ENCODE assay signal across 32 cellular contexts in genomic region chr18:31407649-31408048, GRCh38. TPM values are rescaled to one million over a fixed set of nuclear protein-coding genes. Genes with fewer than 3 reads are reported as not detected.
"Had no signal": no experiment of that assay in that cellular context is flagged by ENCODE, and none has a peak within 500 bp of the region (broad histone marks: within the 10 kb centered on the region; RNA-seq: fewer than 3 reads in every experiment).

No MANE protein-coding gene starts in this region.

- H2AFZ ChIP-seq: neural progenitor cell had no signal

- H3K4me3 Mint-ChIP-seq: activated CD4-positive, alpha-beta T cell treated with anti-CD3 and anti-CD28 coated beads, Interleukin-2, amount 10 ng/mL, durations not matched to agents 24 days and 14 days; activated CD8-positive, alpha-beta memory T cell treated with anti-CD3 and anti-CD28 coated beads, Interleukin-2, amount 10 ng/mL, durations not matched to agents 7 days and 5 days; activated CD8-positive, alpha-beta T cell treated with anti-CD3 and anti-CD28 coated beads for 36 hours; activated naive CD4-positive, alpha-beta T cell treated with anti-CD3 and anti-CD28 coated beads, Interleukin-2, amount 10 ng/mL, durations not matched to agents 7 days and 5 days; endodermal cell; immature natural killer cell; naive thymus-derived CD8-positive, alpha-beta T cell; stimulated activated effector memory CD8-positive, alpha-beta T cell treated with anti-CD3 and anti-CD28 coated beads, Interleukin-12 subunit alpha, Interleukin-12 subunit beta, amount 100 ng/mL, for 72 hours had no signal

- DNase-seq: activated CD8-positive, alpha-beta memory T cell treated with anti-CD3 and anti-CD28 coated beads, Interleukin-2, amount 10 ng/mL, durations not matched to agents 7 days and 5 days; activated CD8-positive, alpha-beta T cell treated with anti-CD3 and anti-CD28 coated beads for 36 hours; activated effector memory CD4-positive, alpha-beta T cell treated with anti-CD3 and anti-CD28 coated beads, Interleukin-2, amount 50 U/mL, for 16 hours; activated naive CD4-positive, alpha-beta T cell treated with anti-CD3 and anti-CD28 coated beads, Interleukin-2, amount 10 ng/mL, durations not matched to agents 7 days and 5 days; activated T-cell treated with anti-CD3 and anti-CD28 coated beads for 4 hours; amygdala; cortex of kidney; endodermal cell; foreskin fibroblast; immature natural killer cell; kidney glomerular epithelial cell; left lung; naive thymus-derived CD8-positive, alpha-beta T cell; small intestine; stimulated activated CD4-positive, alpha-beta T cell treated with anti-CD3 and anti-CD28 coated beads, Interleukin-2, amount 100 ng/mL, for 24 hours; transverse colon had no signal

- H3K36me3 ChIP-seq: left lung, neural progenitor cell, transverse colon had no signal

- H3K9me3 Mint-ChIP-seq: activated CD4-positive, alpha-beta T cell treated with anti-CD3 and anti-CD28 coated beads, Interleukin-2, amount 10 ng/mL, durations not matched to agents 24 days and 14 days; endodermal cell; neural progenitor cell had no signal

- H3K27me3 ChIP-seq: neural progenitor cell, transverse colon had no signal

- H3K4me1 ChIP-seq: left lung, neural progenitor cell, transverse colon had no signal

- H3K27me3 Mint-ChIP-seq: activated CD4-positive, alpha-beta T cell treated with anti-CD3 and anti-CD28 coated beads, Interleukin-2, amount 10 ng/mL, durations not matched to agents 24 days and 14 days; activated CD8-positive, alpha-beta memory T cell treated with anti-CD3 and anti-CD28 coated beads, Interleukin-2, amount 10 ng/mL, durations not matched to agents 7 days and 5 days; activated CD8-positive, alpha-beta T cell treated with anti-CD3 and anti-CD28 coated beads for 36 hours; activated naive CD4-positive, alpha-beta T cell treated with anti-CD3 and anti-CD28 coated beads, Interleukin-2, amount 10 ng/mL, durations not matched to agents 7 days and 5 days; naive thymus-derived CD8-positive, alpha-beta T cell had no signal

- H3K27ac Mint-ChIP-seq: activated CD4-positive, alpha-beta T cell treated with anti-CD3 and anti-CD28 coated beads, Interleukin-2, amount 10 ng/mL, durations not matched to agents 24 days and 14 days; activated CD8-positive, alpha-beta memory T cell treated with anti-CD3 and anti-CD28 coated beads, Interleukin-2, amount 10 ng/mL, durations not matched to agents 7 days and 5 days; activated CD8-positive, alpha-beta T cell treated with anti-CD3 and anti-CD28 coated beads for 36 hours; activated naive CD4-positive, alpha-beta T cell treated with anti-CD3 and anti-CD28 coated beads, Interleukin-2, amount 10 ng/mL, durations not matched to agents 7 days and 5 days; endodermal cell; immature natural killer cell; naive thymus-derived CD8-positive, alpha-beta T cell; neural progenitor cell; stimulated activated effector memory CD8-positive, alpha-beta T cell treated with anti-CD3 and anti-CD28 coated beads, Interleukin-12 subunit alpha, Interleukin-12 subunit beta, amount 100 ng/mL, for 72 hours had no signal

- FAIRE-seq: small intestine, urothelium cell line had no signal

- ATAC-seq: activated CD4-positive, CD25-positive, alpha-beta regulatory T cell treated with anti-CD3 and anti-CD28 coated beads, Interleukin-2, amount 50 U/mL, for 24 hours; activated CD8-positive, alpha-beta memory T cell treated with anti-CD3 and anti-CD28 coated beads, Interleukin-2, amount 10 ng/mL, durations not matched to agents 7 days and 5 days; activated CD8-positive, alpha-beta T cell treated with anti-CD3 and anti-CD28 coated beads for 36 hours; left lung; naive thymus-derived CD8-positive, alpha-beta T cell; sciatic nerve; stimulated activated effector memory CD8-positive, alpha-beta T cell treated with anti-CD3 and anti-CD28 coated beads, Interleukin-12 subunit alpha, Interleukin-12 subunit beta, amount 100 ng/mL, for 72 hours had no signal

- H3K9me3 ChIP-seq: left lung, transverse colon had no signal

- H3K4me3 ChIP-seq: left lung, lung, neural progenitor cell, transverse colon had no signal

- H3K9ac ChIP-seq: neural progenitor cell had no signal

- H3K27ac ChIP-seq: epithelial cell of prostate, left lung, neural progenitor cell, transverse colon, VCaP had no signal

- H3K4me1 Mint-ChIP-seq: activated CD4-positive, alpha-beta T cell treated with anti-CD3 and anti-CD28 coated beads, Interleukin-2, amount 10 ng/mL, durations not matched to agents 24 days and 14 days; activated CD8-positive, alpha-beta memory T cell treated with anti-CD3 and anti-CD28 coated beads, Interleukin-2, amount 10 ng/mL, durations not matched to agents 7 days and 5 days; activated naive CD4-positive, alpha-beta T cell treated with anti-CD3 and anti-CD28 coated beads, Interleukin-2, amount 10 ng/mL, durations not matched to agents 7 days and 5 days; endodermal cell; immature natural killer cell; naive thymus-derived CD8-positive, alpha-beta T cell; neural progenitor cell; stimulated activated effector memory CD8-positive, alpha-beta T cell treated with anti-CD3 and anti-CD28 coated beads, Interleukin-12 subunit alpha, Interleukin-12 subunit beta, amount 100 ng/mL, for 72 hours had no signal

- H3K4me2 ChIP-seq: neural progenitor cell had no signal

RNA-seq across cellular contexts. Expression of gene DSG4, which starts 31.1 kb away (rescaled TPM):
- total RNA-seq: activated CD4-positive, alpha-beta T cell treated with anti-CD3 and anti-CD28 coated beads, Interleukin-2, amount 10 ng/mL, durations not matched to agents 24 days and 14 days; activated CD8-positive, alpha-beta memory T cell treated with anti-CD3 and anti-CD28 coated beads, Interleukin-2, amount 10 ng/mL, durations not matched to agents 7 days and 5 days; activated CD8-positive, alpha-beta T cell treated with anti-CD3 and anti-CD28 coated beads for 36 hours; cerebellum; endodermal cell; fibroblast of lung; glomerular endothelial cell; left lung; lung; naive thymus-derived CD8-positive, alpha-beta T cell; osteoblast; posterior vena cava; renal cortical epithelial cell; sciatic nerve; temporal lobe; transverse colon had no signal
- polyA plus RNA-seq: fibroblast of lung; immature natural killer cell; lung; naive thymus-derived CD8-positive, alpha-beta T cell had no signal

RNA-seq across cellular contexts. Expression of gene DSG3, which starts 39.9 kb away (rescaled TPM):
- total RNA-seq: activated CD4-positive, alpha-beta T cell treated with anti-CD3 and anti-CD28 coated beads, Interleukin-2, amount 10 ng/mL, durations not matched to agents 24 days and 14 days; activated CD8-positive, alpha-beta memory T cell treated with anti-CD3 and anti-CD28 coated beads, Interleukin-2, amount 10 ng/mL, durations not matched to agents 7 days and 5 days; activated CD8-positive, alpha-beta T cell treated with anti-CD3 and anti-CD28 coated beads for 36 hours; cerebellum; endodermal cell; fibroblast of lung; glomerular endothelial cell; left lung; naive thymus-derived CD8-positive, alpha-beta T cell; posterior vena cava; sciatic nerve had no signal
- polyA plus RNA-seq: immature natural killer cell; naive thymus-derived CD8-positive, alpha-beta T cell had no signal
